8 cellular contexts compared by ENCODE assay signal in the genomic region with DNA sequence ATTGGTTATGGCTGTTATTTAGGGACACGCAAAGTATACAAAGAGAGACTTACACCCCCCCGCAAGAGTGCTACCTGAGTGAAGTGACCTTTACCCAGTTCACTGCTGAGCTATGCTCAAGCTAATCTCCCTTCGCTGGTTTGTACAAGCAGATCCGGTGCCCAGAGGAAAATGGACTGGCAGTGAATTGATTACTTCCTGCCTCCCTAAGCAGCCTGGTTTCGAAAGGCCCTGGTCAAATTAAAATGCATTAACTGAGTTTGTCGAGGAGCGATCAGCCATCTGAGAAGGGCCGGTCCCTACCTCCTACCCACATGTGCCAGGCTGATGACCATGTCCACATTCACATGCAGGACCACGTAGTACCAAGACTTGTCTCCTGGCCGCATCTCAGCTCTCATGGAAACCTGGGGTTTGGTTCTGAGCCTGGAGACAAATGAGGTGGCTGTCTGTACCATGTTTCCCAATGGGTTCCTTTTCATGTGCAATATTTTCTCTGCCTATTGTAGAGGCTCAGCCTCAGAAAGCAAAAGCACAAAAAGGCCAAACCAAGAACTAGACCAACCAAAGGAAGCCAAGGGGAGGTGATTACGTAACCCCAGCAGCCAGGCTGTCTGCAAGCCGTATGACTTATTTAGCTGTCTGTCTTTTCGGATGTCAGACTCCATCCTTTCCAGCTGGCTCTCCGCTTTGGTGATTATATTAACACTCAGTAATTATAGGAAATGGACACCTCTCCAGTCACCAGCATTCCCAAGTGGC.
DNase-seq lines count a peak whose midpoint lies in the region; ATAC-seq and TF ChIP-seq lines count a peak whose summit lies in the region.

No MANE protein-coding gene starts in this region.

- no peaks in the 10 kb centered on the region for H3K9me3 ChIP-seq in MG63
- no peaks in the 10 kb centered on the region for H3K9me3 ChIP-seq in prostate gland

- H3K27me3 ChIP-seq in MG63 (no peaks in the 10 kb centered on the region), prostate gland (replicated peaks; ENCODE audit: insufficient read depth) (no peaks in the 10 kb centered on the region)

- no peaks in the 10 kb centered on the region for H3K36me3 ChIP-seq in MG63
- no peaks in the 10 kb centered on the region for H3K36me3 ChIP-seq in prostate gland

- 82% methylated on average over 14 of the region's 14 CpGs for WGBS in prostate gland

- no peak for TF ChIP-seq POLR2A in prostate gland (IDR thresholded peaks at IDR 0.05)

- H3K4me1 ChIP-seq in prostate gland (replicated peaks), result no peaks in the 10 kb centered on the region

- intact Hi-C loops in prostate gland (cut with DNase I), result no loop called here

- peak; percentile 5 for DNase-seq in CD1c-positive myeloid dendritic cell (ENCODE audit: extremely low spot score)
- peak; percentile 63 for DNase-seq in MG63
- peak; percentile 2 for DNase-seq in SKM-1 treated with dmso at 0.1 percent for 144 hours (lab: John Stamatoyannopoulos, UW; ENCODE audit: unreplicated experiment)
- DNase-seq in left kidney (ENCODE audit: low read depth, low spot score), result peak; percentile 41
- DNase-seq in iPS-NIHi11 (ENCODE audit: low spot score), result no peak
- no peak for DNase-seq in prostate gland (ENCODE audit: low spot score)
- no peak for DNase-seq in NCI-H2107 treated with DMSO at 0.1 percent for 48 hours (lab: John Stamatoyannopoulos, UW; ENCODE audit: unreplicated experiment)

- H3K27ac ChIP-seq in prostate gland, result no peak overlapping the region

- no peak for ATAC-seq in GM19035 (IDR thresholded peaks at IDR 0.05; ENCODE audit: unreplicated experiment)

- no peak for TF ChIP-seq CTCF in prostate gland (IDR thresholded peaks at IDR 0.05)

- H3K4me3 ChIP-seq in MG63 (no peak overlapping the region), prostate gland (no peak overlapping the region)

Comparison
In these comparisons a context has a peak if more than half of its experiments do, and no peak if none do; other contexts are left out.
1. DNase-seq: peak in CD1c-positive myeloid dendritic cell (single experiment), MG63 (single experiment), SKM-1 treated with dmso at 0.1 percent for 144 hours (single experiment) and left kidney (single experiment); none in iPS-NIHi11 (single experiment), prostate gland (single experiment) and NCI-H2107 treated with DMSO at 0.1 percent for 48 hours (single experiment).